Comparison of ENCODE assay signal across 8 cellular contexts in the genomic region with DNA sequence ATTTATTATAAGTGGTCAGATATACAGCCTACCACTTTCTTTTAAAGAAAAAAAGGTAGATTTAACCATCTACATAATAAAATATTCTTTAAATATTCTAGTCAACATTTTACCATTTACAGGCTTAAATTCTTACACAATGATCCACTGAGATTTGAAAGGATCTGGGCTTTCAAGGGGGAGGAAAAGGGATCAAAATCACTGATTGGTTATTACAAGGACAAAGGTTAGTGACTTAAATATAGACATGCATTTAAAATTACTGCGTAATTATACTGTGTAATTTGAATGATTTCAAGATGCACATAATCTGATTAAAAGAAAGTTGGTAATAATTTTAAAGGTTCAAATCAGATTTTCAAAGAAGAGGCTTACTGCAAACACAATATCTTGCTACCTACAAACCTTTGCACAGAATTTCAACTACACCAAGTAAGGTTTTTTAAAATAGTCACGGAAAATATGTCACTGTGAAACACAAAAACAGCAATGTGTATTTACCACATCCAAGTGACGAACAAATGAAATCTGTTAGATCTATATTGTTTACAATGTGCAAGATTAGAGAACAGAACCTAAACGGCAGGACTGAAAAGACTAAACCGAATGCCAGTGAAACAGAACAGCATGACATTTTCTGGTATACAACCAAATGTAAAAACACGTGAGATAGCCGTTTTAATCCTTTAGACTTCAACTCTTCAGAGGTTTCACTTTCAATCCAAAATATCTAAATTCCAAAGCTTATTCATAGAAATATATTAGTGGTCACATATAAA. TPM values are rescaled to one million over a fixed set of nuclear protein-coding genes. Genes with fewer than 3 reads are reported as not detected.
DNase-seq lines count a peak whose midpoint lies in the region; ATAC-seq and TF ChIP-seq lines count a peak whose summit lies in the region.

No MANE protein-coding gene starts in this region.

- H3K36me3 Mint-ChIP-seq in CD14-positive monocyte, result peaks cover 0 to 2% of the 10 kb centered on the region in 2 donors
- no peaks in the 10 kb centered on the region for H3K36me3 Mint-ChIP-seq in activated T-helper 2 cell treated with anti-CD3 and anti-CD28 coated beads, Interferon-gamma antibody, Interleukin-2, Interleukin-4, amounts not matched to agents 10 μg/mL and 5 μg/mL and 100 μg/mL, durations not matched to agents 14 hours and 24 hours and 36 hours (ENCODE audit: low read depth)

- H3K4me1 ChIP-seq in GM23248 (ENCODE audit: insufficient read depth), result peaks cover 92% of the 10 kb centered on the region
- H3K4me1 ChIP-seq in mucosa of stomach (ENCODE audit: control insufficient read depth, insufficient read depth, low read length), result peaks cover 24% of the 10 kb centered on the region

- peak overlapping the region; percentile 61 for H3K4me3 ChIP-seq in GM23248
- H3K4me3 ChIP-seq in mucosa of stomach (ENCODE audit: low read length), result no peak overlapping the region

- H3K27ac Mint-ChIP-seq in CD14-positive monocyte, result peak overlapping the region; percentile 88 to 97 (median 94)
- peak overlapping the region; percentile 36 for H3K27ac Mint-ChIP-seq in activated T-helper 2 cell treated with anti-CD3 and anti-CD28 coated beads, Interferon-gamma antibody, Interleukin-2, Interleukin-4, amounts not matched to agents 10 μg/mL and 5 μg/mL and 100 μg/mL, durations not matched to agents 14 hours and 24 hours and 36 hours

- H2AFZ ChIP-seq in GM23248, result no peak overlapping the region

- H3K79me2 ChIP-seq in GM23248 (ENCODE audit: insufficient read depth), result peaks cover 100% of the 10 kb centered on the region

- peak overlapping the region; percentile 51 for H3K9ac ChIP-seq in GM23248
- H3K9ac ChIP-seq in mucosa of stomach (ENCODE audit: low read length), result peak overlapping the region; percentile 40

- DNase-seq in CD14-positive monocyte (ENCODE audit: low spot score) (no peak), GM23248 (peak; percentile 39), GM13977 (ENCODE audit: low spot score) (no peak), NOMO-1 (lab: John Stamatoyannopoulos, UW; ENCODE audit: unreplicated experiment in 2 of 2) (no peak), NCI-H1930 (lab: John Stamatoyannopoulos, UW) (no peak)
- DNase-seq in activated T-helper 2 cell treated with anti-CD3 and anti-CD28 coated beads, Interferon-gamma antibody, Interleukin-2, Interleukin-4, amounts not matched to agents 10 μg/mL and 5 μg/mL and 100 μg/mL, durations not matched to agents 14 hours and 24 hours and 36 hours (ENCODE audit: low spot score), result no peak

- intact Hi-C loops in CD14-positive monocyte (cut with micrococcal nuclease), result loop anchor here (5.0 kb wide), 1 partner anchor 38 kb away; no protein-coding TSS in a partner anchor
- intact Hi-C loops in activated T-helper 2 cell treated with anti-CD3 and anti-CD28 coated beads, Interferon-gamma antibody, Interleukin-2, Interleukin-4, amounts not matched to agents 10 μg/mL and 5 μg/mL and 100 μg/mL, durations not matched to agents 14 hours and 24 hours and 36 hours (cut with micrococcal nuclease), result loop anchor here (2.0 to 10.0 kb wide), 5 partner anchors 39 to 435 kb away; partner anchors contain the start of gene EML6

- H3K36me3 ChIP-seq in GM23248 (ENCODE audit: low read depth) (no peaks in the 10 kb centered on the region), mucosa of stomach (ENCODE audit: control insufficient read depth, insufficient read depth, low read length) (no peaks in the 10 kb centered on the region)

- TF ChIP-seq CTCF in CD14-positive monocyte (IDR thresholded peaks at IDR 0.05), result no peak
- TF ChIP-seq CTCF in GM13977 (IDR thresholded peaks at IDR 0.05; ENCODE audit: extremely low read depth, insufficient read depth, missing control alignments), result no peak

- H4K20me1 ChIP-seq in GM23248 (ENCODE audit: insufficient read depth), result peaks cover 83% of the 10 kb centered on the region

- H3K4me1 Mint-ChIP-seq in CD14-positive monocyte, result peaks cover 50% of the 10 kb centered on the region
- H3K4me1 Mint-ChIP-seq in activated T-helper 2 cell treated with anti-CD3 and anti-CD28 coated beads, Interferon-gamma antibody, Interleukin-2, Interleukin-4, amounts not matched to agents 10 μg/mL and 5 μg/mL and 100 μg/mL, durations not matched to agents 14 hours and 24 hours and 36 hours (ENCODE audit: low read depth), result peaks cover 58% of the 10 kb centered on the region

- H3K4me3 Mint-ChIP-seq in CD14-positive monocyte, result peak overlapping the region; percentile 80 to 87
- H3K4me3 Mint-ChIP-seq in activated T-helper 2 cell treated with anti-CD3 and anti-CD28 coated beads, Interferon-gamma antibody, Interleukin-2, Interleukin-4, amounts not matched to agents 10 μg/mL and 5 μg/mL and 100 μg/mL, durations not matched to agents 14 hours and 24 hours and 36 hours (ENCODE audit: low read depth), result peak overlapping the region; percentile 85

- peaks cover 77% of the 10 kb centered on the region for H3F3A ChIP-seq in GM23248 (ENCODE audit: insufficient read depth)

- WGBS in GM23248 (ENCODE audit: low coverage in 1 of 2, low lambda C conversion rate in 2 of 2, missing lambda C conversion rate in 2 of 2), 2 experiments, result 13% methylated on average over 7 of the region's 7 CpGs

- peak overlapping the region; percentile 61 for H3K27ac ChIP-seq in GM23248

- H3K27me3 Mint-ChIP-seq in CD14-positive monocyte (ENCODE audit: low read depth in 3 of 3), result no peaks in the 10 kb centered on the region
- H3K27me3 Mint-ChIP-seq in activated T-helper 2 cell treated with anti-CD3 and anti-CD28 coated beads, Interferon-gamma antibody, Interleukin-2, Interleukin-4, amounts not matched to agents 10 μg/mL and 5 μg/mL and 100 μg/mL, durations not matched to agents 14 hours and 24 hours and 36 hours (ENCODE audit: low read depth), result no peaks in the 10 kb centered on the region

- H3K27me3 ChIP-seq in GM23248 (replicated peaks; ENCODE audit: insufficient read depth), result no peaks in the 10 kb centered on the region
- no peaks in the 10 kb centered on the region for H3K27me3 ChIP-seq in mucosa of stomach (ENCODE audit: control insufficient read depth, insufficient read depth, low read length)

- in situ Hi-C loops in GM23248 (cut with MboI), result loop anchor here (10.0 kb wide), 1 partner anchor 165 kb away; no protein-coding TSS in a partner anchor
- in situ Hi-C loops in GM13977 (cut with MboI; ENCODE audit: low pct_unique_long_range_greater_than_20kb, low sequenced_read_pairs, unreplicated experiment), result no loop called here

- ATAC-seq in HG02870 (IDR thresholded peaks at IDR 0.05; ENCODE audit: unreplicated experiment), result no peak

- no peaks in the 10 kb centered on the region for H3K9me3 Mint-ChIP-seq in CD14-positive monocyte
- H3K9me3 Mint-ChIP-seq in activated T-helper 2 cell treated with anti-CD3 and anti-CD28 coated beads, Interferon-gamma antibody, Interleukin-2, Interleukin-4, amounts not matched to agents 10 μg/mL and 5 μg/mL and 100 μg/mL, durations not matched to agents 14 hours and 24 hours and 36 hours, result no peaks in the 10 kb centered on the region

- H3K9me2 ChIP-seq in GM23248 (ENCODE audit: insufficient read depth), result no peaks in the 10 kb centered on the region

- H3K4me2 ChIP-seq in GM23248 (ENCODE audit: unreplicated experiment), result peak overlapping the region; percentile 61

- H3K9me3 ChIP-seq in GM23248 (ENCODE audit: low read depth) (no peaks in the 10 kb centered on the region), mucosa of stomach (ENCODE audit: control insufficient read depth, low read length) (no peaks in the 10 kb centered on the region)

RNA-seq across cellular contexts. Expression of gene RTN4, which starts 40.8 kb away (rescaled TPM):
- polyA plus RNA-seq in CD14-positive monocyte, result 100 to 1,000 TPM; 111 to 163 TPM
- 390 and 425 TPM in 2 replicates for total RNA-seq in GM23248 (2014; rRNA removed; shearing (Covaris generic))
- 357 and 361 TPM in 2 replicates for polyA plus RNA-seq in GM23248 (2016; fragmentation: Nextera tagmentation; extraction: Ambion mirVana)
- 91.2 and 93.3 TPM in 2 replicates for total RNA-seq in activated T-helper 2 cell treated with anti-CD3 and anti-CD28 coated beads, Interferon-gamma antibody, Interleukin-2, Interleukin-4, amounts not matched to agents 10 μg/mL and 5 μg/mL and 100 μg/mL, durations not matched to agents 14 hours and 24 hours and 36 hours
